1 cellular context compared by ENCODE assay signal in the genomic region with DNA sequence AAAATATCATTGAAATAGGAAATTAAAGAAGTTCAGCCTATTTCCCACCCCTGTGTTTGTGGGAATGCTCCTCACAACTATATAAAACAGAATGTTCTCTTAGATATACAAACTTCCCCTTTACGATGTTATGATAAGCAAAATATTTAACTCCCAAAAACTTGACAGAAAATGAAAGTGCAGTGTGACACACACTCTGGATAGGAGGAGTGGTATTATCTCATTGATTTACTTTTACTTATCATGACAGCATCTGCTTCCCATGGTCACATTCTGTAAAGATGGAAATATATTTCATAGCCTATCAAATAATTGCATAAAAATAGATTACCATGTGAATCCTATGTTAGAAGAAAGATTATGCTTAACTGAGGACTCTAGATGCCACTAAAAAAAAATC.
TF ChIP-seq lines count a peak whose summit lies in the region.

No MANE protein-coding gene starts in this region.

TF ChIP-seq in HCT116, 20 proteins besides CTCF, POLR2A, EP300 and RAD21 (continued from another document):
- TF ChIP-seq, protein P1, sequence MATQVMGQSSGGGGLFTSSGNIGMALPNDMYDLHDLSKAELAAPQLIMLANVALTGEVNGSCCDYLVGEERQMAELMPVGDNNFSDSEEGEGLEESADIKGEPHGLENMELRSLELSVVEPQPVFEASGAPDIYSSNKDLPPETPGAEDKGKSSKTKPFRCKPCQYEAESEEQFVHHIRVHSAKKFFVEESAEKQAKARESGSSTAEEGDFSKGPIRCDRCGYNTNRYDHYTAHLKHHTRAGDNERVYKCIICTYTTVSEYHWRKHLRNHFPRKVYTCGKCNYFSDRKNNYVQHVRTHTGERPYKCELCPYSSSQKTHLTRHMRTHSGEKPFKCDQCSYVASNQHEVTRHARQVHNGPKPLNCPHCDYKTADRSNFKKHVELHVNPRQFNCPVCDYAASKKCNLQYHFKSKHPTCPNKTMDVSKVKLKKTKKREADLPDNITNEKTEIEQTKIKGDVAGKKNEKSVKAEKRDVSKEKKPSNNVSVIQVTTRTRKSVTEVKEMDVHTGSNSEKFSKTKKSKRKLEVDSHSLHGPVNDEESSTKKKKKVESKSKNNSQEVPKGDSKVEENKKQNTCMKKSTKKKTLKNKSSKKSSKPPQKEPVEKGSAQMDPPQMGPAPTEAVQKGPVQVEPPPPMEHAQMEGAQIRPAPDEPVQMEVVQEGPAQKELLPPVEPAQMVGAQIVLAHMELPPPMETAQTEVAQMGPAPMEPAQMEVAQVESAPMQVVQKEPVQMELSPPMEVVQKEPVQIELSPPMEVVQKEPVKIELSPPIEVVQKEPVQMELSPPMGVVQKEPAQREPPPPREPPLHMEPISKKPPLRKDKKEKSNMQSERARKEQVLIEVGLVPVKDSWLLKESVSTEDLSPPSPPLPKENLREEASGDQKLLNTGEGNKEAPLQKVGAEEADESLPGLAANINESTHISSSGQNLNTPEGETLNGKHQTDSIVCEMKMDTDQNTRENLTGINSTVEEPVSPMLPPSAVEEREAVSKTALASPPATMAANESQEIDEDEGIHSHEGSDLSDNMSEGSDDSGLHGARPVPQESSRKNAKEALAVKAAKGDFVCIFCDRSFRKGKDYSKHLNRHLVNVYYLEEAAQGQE (IDR thresholded peaks at IDR 0.05; ENCODE audit: low read depth), result no peak
- TF ChIP-seq, protein P2, sequence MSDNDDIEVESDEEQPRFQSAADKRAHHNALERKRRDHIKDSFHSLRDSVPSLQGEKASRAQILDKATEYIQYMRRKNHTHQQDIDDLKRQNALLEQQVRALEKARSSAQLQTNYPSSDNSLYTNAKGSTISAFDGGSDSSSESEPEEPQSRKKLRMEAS (IDR thresholded peaks at IDR 0.05), result no peak
- TF ChIP-seq FOSL1 (IDR thresholded peaks at IDR 0.05; ENCODE audit: low read depth) (no peak), SIN3A (IDR thresholded peaks at IDR 0.05; ENCODE audit: low read depth) (no peak), ZNF274 (IDR thresholded peaks at IDR 0.05; ENCODE audit: low read depth, low read length) (no peak), EZH2 (IDR thresholded peaks at IDR 0.05) (no peak)
